2 cellular contexts compared by ENCODE assay signal in genomic region chr6:143666007-143666406, GRCh38. TPM values are rescaled to one million over a fixed set of nuclear protein-coding genes. Genes with fewer than 3 reads are reported as not detected.
DNase-seq lines count a peak whose midpoint lies in the region; ATAC-seq, FAIRE-seq and TF ChIP-seq lines count a peak whose summit lies in the region.
"Not testable (repeated sequence)": the region's sequence is repeated elsewhere in the genome, so short reads cannot be mapped to it uniquely, and the experiment has no call there.

No MANE protein-coding gene starts in this region.

- intact Hi-C loops in K562 (cut with micrococcal nuclease): not testable (repeated sequence)

- H3K36me3 ChIP-seq in HEK293 (ENCODE audit: control insufficient read depth in 2 of 2, insufficient read depth in 1 of 2, low read length in 2 of 2); K562 (ENCODE audit: control insufficient read depth, insufficient read depth, low read length): not testable (repeated sequence)

- 6% methylated on average over 1 of the region's 1 CpG for WGBS in K562 (ENCODE audit: insufficient coverage, low coverage, missing lambda C conversion rate)

- BruUV-seq in K562 (replicated peaks; lab: Mats Ljungman, UMichigan): not testable (repeated sequence)

- H3K79me2 ChIP-seq in K562 (ENCODE audit: control insufficient read depth, insufficient read depth, low read length): not testable (repeated sequence)

- not testable (repeated sequence) for H3K27ac ChIP-seq in HEK293 (ENCODE audit: extremely low read depth, low read depth, low read length); K562 (ENCODE audit: extremely low read depth, low read depth, low read length)

- not testable (repeated sequence) for H3K27me3 ChIP-seq in K562 (ENCODE audit: control insufficient read depth in 2 of 2, insufficient read depth in 2 of 2, low read length in 2 of 2)

- not testable (repeated sequence) for H2AFZ ChIP-seq in K562 (ENCODE audit: low read depth, low read length)

- not testable (repeated sequence) for H4K20me1 ChIP-seq in K562 (replicated peaks; ENCODE audit: control insufficient read depth, insufficient read depth, low read length)

- H3K4me2 ChIP-seq in K562 (ENCODE audit: insufficient read depth, low read length): not testable (repeated sequence)

- H3K9me3 ChIP-seq in HEK293 (ENCODE audit: control insufficient read depth, insufficient read depth, low read depth, low read length); K562 (replicated peaks; ENCODE audit: control insufficient read depth, insufficient read depth, low read depth, low read length): not testable (repeated sequence)

- H3K4me3 ChIP-seq in HEK293 (ENCODE audit: low read depth, low read length); K562: not testable (repeated sequence)

- FAIRE-seq in K562 (lab: Jason Lieb, UNC): not testable (repeated sequence)

- in situ Hi-C loops in K562 (cut with MboI): not testable (repeated sequence)

- not testable (repeated sequence) for DNase-seq in K562 (ENCODE audit: extremely low read depth in 1 of 4, low spot score in 3 of 4)

- not testable (repeated sequence) for H3K9me1 ChIP-seq in K562 (ENCODE audit: control insufficient read depth, insufficient read depth, low read length)

- not testable (repeated sequence) for TF ChIP-seq RAD21 in K562 (CRISPR knock-in tag; conservative IDR thresholded peaks at IDR 0.05 in 1 of 2, IDR thresholded peaks at IDR 0.05 in 1 of 2)

- not testable (repeated sequence) for ATAC-seq in K562

- not testable (repeated sequence) for TF ChIP-seq POLR2A in K562 (conservative IDR thresholded peaks at IDR 0.05)

- TF ChIP-seq EP300 in K562 (IDR thresholded peaks at IDR 0.05; ENCODE audit: low read length): not testable (repeated sequence)

- not testable (repeated sequence) for TF ChIP-seq CTCF in HEK293 (tag by site-specific recombination; IDR thresholded peaks at IDR 0.05); K562 (IDR thresholded peaks at IDR 0.05 in 2 of 3, conservative IDR thresholded peaks at IDR 0.05 in 1 of 3; ENCODE audit: insufficient read depth in 2 of 3, low read depth in 1 of 3, low read length in 3 of 3)

- H3K9ac ChIP-seq in K562 (ENCODE audit: insufficient read depth in 1 of 2, low read depth in 2 of 2, low read length in 2 of 2): not testable (repeated sequence)

- POLR2A ChIA-PET in HEK293 (lab: Yijun Ruan, JAX); K562 (lab: Yijun Ruan, JAX): not testable (repeated sequence)

- not testable (repeated sequence) for H3K4me1 ChIP-seq in HEK293 (ENCODE audit: control insufficient read depth, insufficient read depth, low read length); K562 (replicated peaks in 1 of 2; ENCODE audit: control insufficient read depth in 2 of 2, insufficient read depth in 2 of 2, low read length in 2 of 2)

- CTCF ChIA-PET in HEK293 (lab: Yijun Ruan, JAX); K562 (lab: Yijun Ruan, JAX; ENCODE audit: low intra/inter-chr PET ratio): not testable (repeated sequence)

TF ChIP-seq in HEK293, 187 proteins besides CTCF, POLR2A, EP300 and RAD21:
- TF ChIP-seq ZNF146 (tag by site-specific recombination; IDR thresholded peaks at IDR 0.05): peak; percentile 87
- TF ChIP-seq ZNF580 (tag by site-specific recombination; IDR thresholded peaks at IDR 0.05): 0 out of 2 replicates have a peak, but pooled peaks have one; percentile 37
- 0 out of 2 replicates have a peak, but pooled peaks have one; percentile 55 for TF ChIP-seq ZNF280D (tag by site-specific recombination; IDR thresholded peaks at IDR 0.05)
TF ChIP-seq in HEK293: peak in this region for 3; not testable (repeated sequence) for 184.

TF ChIP-seq in K562, 482 proteins besides CTCF, POLR2A, EP300 and RAD21:
- TF ChIP-seq BCOR (IDR thresholded peaks at IDR 0.05) (peak; percentile 40; the same call in 1 of the 2 replicates), ZNF146 (CRISPR knock-in tag; IDR thresholded peaks at IDR 0.05; ENCODE audit: unreplicated experiment) (peak; percentile 92), NFIC (IDR thresholded peaks at IDR 0.05) (peak; percentile 68), NFIX (CRISPR knock-in tag; IDR thresholded peaks at IDR 0.05; ENCODE audit: low read depth) (peak; percentile 39; the same call in 1 of the 2 replicates)

RNA-seq across cellular contexts. Expression of gene PHACTR2, which starts 11.8 kb away (rescaled TPM):
- total RNA-seq in K562 (2011; cell fraction: chromatin; rRNA removed; ENCODE audit: low replicate concordance): 15.0 and 25.0 TPM in 2 replicates
- total RNA-seq in K562 (2011; cell fraction: nucleolus; rRNA removed): 4.7 and 5.4 TPM in 2 replicates
- 9.0 and 17.7 TPM in 2 replicates for total RNA-seq in K562 (2011; cell fraction: nucleoplasm; rRNA removed)
- total RNA-seq in K562 (2014; rRNA removed): 29.4 and 38.1 TPM in 2 replicates
- total RNA-seq in K562 (2014; rRNA removed; fragmentation: Illumina TruSeq; extraction: Trizol): 46.5 and 55.7 TPM in 2 replicates
- 45.7 and 52.5 TPM in 2 replicates for total RNA-seq in K562 (2015; rRNA removed; fragmentation: Illumina TruSeq; extraction: Trizol)
- 36.2 and 44.2 TPM in 2 replicates for total RNA-seq in K562 (2021)
- polyA plus RNA-seq in K562 (2011; rRNA removed): 13.0 and 16.1 TPM in 2 replicates
- 5.8 and 7.4 TPM in 2 replicates for polyA plus RNA-seq in K562 (2011; cell fraction: cytosol; rRNA removed)
- polyA plus RNA-seq in K562 (2011; cell fraction: nucleus; rRNA removed): 6.8 and 8.9 TPM in 2 replicates
- polyA plus RNA-seq in K562 (2012): 9.5 and 14.3 TPM in 2 replicates
- polyA plus RNA-seq in K562 (2014; fragmentation: Illumina TruSeq; extraction: Trizol): 19.5 and 22.9 TPM in 2 replicates
- polyA plus RNA-seq in K562 (2014; fragmentation: Nextera tagmentation; extraction: Ambion mirVana): 10 to 100 TPM in 1 of 2 experiments, 1 to 10 TPM in 1; 5.3 to 13.9 TPM
- 13.2 and 15.1 TPM in 2 replicates for polyA plus RNA-seq in K562 (2014; rRNA removed)
- polyA minus RNA-seq in K562 (2011; rRNA and poly(A)+ RNA removed): 36.8 and 42.7 TPM in 2 replicates
- polyA minus RNA-seq in K562 (2011; cell fraction: cytosol; rRNA and poly(A)+ RNA removed): 18.4 and 22.6 TPM in 2 replicates
- 12.5 and 31.9 TPM in 2 replicates for polyA minus RNA-seq in K562 (2011; cell fraction: nucleus; rRNA and poly(A)+ RNA removed)
